Comparison of ENCODE assay signal across 24 cellular contexts in the genomic region with DNA sequence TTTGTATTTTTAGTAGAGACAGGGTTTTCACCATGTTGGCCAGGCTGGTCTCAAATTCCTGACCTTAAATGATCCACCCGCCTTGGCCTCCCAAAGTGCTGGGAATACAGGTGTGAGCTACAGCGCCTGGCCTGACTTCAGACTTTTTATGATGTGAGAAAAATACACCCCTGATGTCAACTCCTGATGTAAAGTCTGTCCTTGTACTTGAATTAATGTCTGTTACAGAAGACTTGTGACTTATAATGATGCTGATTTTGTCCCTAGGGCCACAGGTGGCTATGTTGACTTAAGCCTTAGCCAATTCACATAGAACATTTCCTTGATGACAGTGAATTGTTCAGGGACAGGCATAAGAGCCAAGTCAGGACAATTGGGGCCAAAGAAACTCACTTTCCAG.
"Had no signal": no experiment of that assay in that cellular context is flagged by ENCODE, and none has a peak within 500 bp of the region (broad histone marks: within the 10 kb centered on the region; RNA-seq: fewer than 3 reads in every experiment).

No MANE protein-coding gene starts in this region.

- H3K4me3 ChIP-seq: cardiac muscle cell, gastroesophageal sphincter, heart left ventricle, lung, sigmoid colon, spleen, testis, vagina had no signal

- H3K4me3 Mint-ChIP-seq: activated CD4-positive, alpha-beta memory T cell treated with anti-CD3 and anti-CD28 coated beads, Interleukin-2, amount 10 ng/mL, durations not matched to agents 7 days and 5 days; activated CD4-positive, alpha-beta T cell treated with anti-CD3 and anti-CD28 coated beads, Interleukin-2, amount 10 ng/mL, durations not matched to agents 24 days and 14 days; activated naive CD4-positive, alpha-beta T cell treated with anti-CD3 and anti-CD28 coated beads, Interleukin-2, amount 10 ng/mL, durations not matched to agents 7 days and 5 days; naive B cell; neural crest cell had no signal

- H3K9me3 Mint-ChIP-seq: activated CD4-positive, alpha-beta memory T cell treated with anti-CD3 and anti-CD28 coated beads, Interleukin-2, amount 10 ng/mL, durations not matched to agents 7 days and 5 days; activated CD4-positive, alpha-beta T cell treated with anti-CD3 and anti-CD28 coated beads, Interleukin-2, amount 10 ng/mL, durations not matched to agents 24 days and 14 days; activated naive CD4-positive, alpha-beta T cell treated with anti-CD3 and anti-CD28 coated beads, Interleukin-2, amount 10 ng/mL, durations not matched to agents 7 days and 5 days had no signal

- H3K36me3 Mint-ChIP-seq: activated naive CD4-positive, alpha-beta T cell treated with anti-CD3 and anti-CD28 coated beads, Interleukin-2, amount 10 ng/mL, durations not matched to agents 7 days and 5 days had no signal

- DNase-seq: activated CD4-positive, alpha-beta memory T cell treated with anti-CD3 and anti-CD28 coated beads, Interleukin-2, amount 10 ng/mL, durations not matched to agents 7 days and 5 days; activated CD4-positive, alpha-beta T cell treated with anti-CD3 and anti-CD28 coated beads, Interleukin-2, amount 10 ng/mL, durations not matched to agents 24 days and 14 days; activated effector memory CD4-positive, alpha-beta T cell treated with anti-CD3 and anti-CD28 coated beads, Interleukin-2, amount 50 U/mL, for 16 hours; activated naive CD4-positive, alpha-beta T cell treated with anti-CD3 and anti-CD28 coated beads, Interleukin-2, amount 10 ng/mL, durations not matched to agents 7 days and 5 days; activated T-cell treated with anti-CD3 and anti-CD28 coated beads for 4 hours; amygdala; cortex of kidney; heart left ventricle; kidney; naive B cell; occipital lobe; sigmoid colon; spleen; stimulated activated CD4-positive, alpha-beta T cell treated with anti-CD3 and anti-CD28 coated beads, Interleukin-4, amount 100 ng/mL, for 1 hour; stimulated activated naive CD4-positive, alpha-beta T cell; testis; trophoblast cell had no signal

- ATAC-seq: activated CD4-positive, CD25-positive, alpha-beta regulatory T cell treated with anti-CD3 and anti-CD28 coated beads, Interleukin-2, amount 50 U/mL, for 24 hours; gastroesophageal sphincter; heart left ventricle had no signal

- H3K4me1 Mint-ChIP-seq: activated CD4-positive, alpha-beta memory T cell treated with anti-CD3 and anti-CD28 coated beads, Interleukin-2, amount 10 ng/mL, durations not matched to agents 7 days and 5 days; activated naive CD4-positive, alpha-beta T cell treated with anti-CD3 and anti-CD28 coated beads, Interleukin-2, amount 10 ng/mL, durations not matched to agents 7 days and 5 days; naive B cell; neural crest cell had no signal

- H3K27ac ChIP-seq: cardiac muscle cell, epithelial cell of prostate, gastroesophageal sphincter, heart left ventricle, sigmoid colon, spleen, testis, vagina had no signal

- H3K9me3 ChIP-seq: gastroesophageal sphincter, heart left ventricle, sigmoid colon, testis, vagina had no signal

- H3K4me1 ChIP-seq: gastroesophageal sphincter, heart left ventricle, sigmoid colon, spleen, testis, vagina had no signal

- H3K27me3 ChIP-seq: cardiac muscle cell, gastroesophageal sphincter, heart left ventricle, sigmoid colon, spleen, testis, vagina had no signal

- H3K27ac Mint-ChIP-seq: activated CD4-positive, alpha-beta memory T cell treated with anti-CD3 and anti-CD28 coated beads, Interleukin-2, amount 10 ng/mL, durations not matched to agents 7 days and 5 days; activated CD4-positive, alpha-beta T cell treated with anti-CD3 and anti-CD28 coated beads, Interleukin-2, amount 10 ng/mL, durations not matched to agents 24 days and 14 days; activated naive CD4-positive, alpha-beta T cell treated with anti-CD3 and anti-CD28 coated beads, Interleukin-2, amount 10 ng/mL, durations not matched to agents 7 days and 5 days; naive B cell had no signal
